ENCODE assay signal across 18 cellular contexts in the genomic region with DNA sequence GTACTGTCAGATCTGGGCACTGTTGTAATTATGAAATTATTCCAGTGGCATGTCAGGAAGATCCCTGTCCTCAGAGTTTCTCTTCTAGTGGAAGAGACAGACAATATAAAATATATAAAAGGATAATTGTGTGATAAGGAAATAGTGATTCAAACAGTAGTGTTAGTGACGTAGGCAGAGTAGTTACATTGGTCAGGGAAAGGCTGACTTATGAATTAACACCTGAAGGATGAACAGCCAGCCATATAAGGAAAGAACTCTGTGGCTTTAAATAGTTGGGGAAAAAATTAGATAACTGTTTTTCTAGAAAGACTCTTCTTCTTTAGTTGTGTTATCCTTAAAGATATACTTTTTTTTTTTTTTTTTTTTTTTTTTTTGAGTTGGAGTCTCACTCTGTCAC.
"Had no signal": no experiment of that assay in that cellular context is flagged by ENCODE, and none has a peak within 500 bp of the region (broad histone marks: within the 10 kb centered on the region; RNA-seq: fewer than 3 reads in every experiment).

No MANE protein-coding gene starts in this region.

- H3K27ac Mint-ChIP-seq: activated B cell treated with CpG ODN at 0.5 μM for 24 hours, type B pancreatic cell had no signal

- DNase-seq: activated B cell treated with CpG ODN at 0.5 μM for 24 hours; activated CD4-positive, alpha-beta T cell treated with anti-CD3 and anti-CD28 coated beads, Interleukin-2, amount 50 U/mL, for 1 hour; activated effector memory CD4-positive, alpha-beta T cell treated with Interleukin-2 at 50 U/mL for 16 hours; activated naive CD4-positive, alpha-beta T cell treated with anti-CD3 and anti-CD28 coated beads, Interleukin-2, amount 50 U/mL, for 16 hours; activated T-cell treated with anti-CD3 and anti-CD28 coated beads for 4 hours; amniotic stem cell; foreskin melanocyte; glutamatergic neuron; hypothalamus; islet precursor cell; lower lobe of right lung; retina; Right ventricle myocardium superior; stimulated activated CD4-positive, alpha-beta T cell treated with anti-CD3 and anti-CD28 coated beads, Interleukin-1b, Interleukin-23, amount 100 ng/mL, for 48 hours; stimulated activated CD8-positive, alpha-beta memory T cell treated with anti-CD3 and anti-CD28 coated beads, Interleukin-4, amount 100 ng/mL, for 48 hours; stimulated activated naive CD4-positive, alpha-beta T cell treated with Interleukin-2 at 50 U/mL for 16 hours; SW 1271 had no signal

- H3K27me3 Mint-ChIP-seq: activated B cell treated with CpG ODN at 0.5 μM for 24 hours, type B pancreatic cell had no signal

- H3K4me3 Mint-ChIP-seq: activated B cell treated with CpG ODN at 0.5 μM for 24 hours, type B pancreatic cell had no signal

- H3K9me3 Mint-ChIP-seq: activated B cell treated with CpG ODN at 0.5 μM for 24 hours, type B pancreatic cell had no signal
